Comparison of ENCODE assay signal across 6 cellular contexts in genomic region chr6:1730882-1731281, GRCh38.
"Had no signal": no experiment of that assay in that cellular context is flagged by ENCODE, and none has a peak within 500 bp of the region (broad histone marks: within the 10 kb centered on the region; RNA-seq: fewer than 3 reads in every experiment).

No MANE protein-coding gene starts in this region.

- H3K9me3 ChIP-seq: HAP-1 had no signal

- H2AFZ ChIP-seq: GM23248 had no signal

- DNase-seq: GM23248, GOT3, H7, IMR-90, KBM-7 had no signal

- H3K27ac ChIP-seq: GM23248 had no signal

- H3K4me3 ChIP-seq: GM23248, HAP-1 had no signal

- H3K9ac ChIP-seq: GM23248 had no signal

- H3K36me3 ChIP-seq: HAP-1 had no signal
